ENCODE assay signal across 9 cellular contexts in genomic region chr9:650362-650761, GRCh38.
DNase-seq lines count a peak whose midpoint lies in the region; ATAC-seq and TF ChIP-seq lines count a peak whose summit lies in the region.
"Had no signal": no experiment of that assay in that cellular context is flagged by ENCODE, and none has a peak within 500 bp of the region (broad histone marks: within the 10 kb centered on the region; RNA-seq: fewer than 3 reads in every experiment).

No MANE protein-coding gene starts in this region.

- no peak overlapping the region for H2AFZ ChIP-seq in MM.1S (ENCODE audit: low read length)

- H3K9me3 ChIP-seq in MM.1S (replicated peaks; ENCODE audit: insufficient read depth, low read length) = no peaks in the 10 kb centered on the region

- H3K27me3 Mint-ChIP-seq in central memory CD8-positive, alpha-beta T cell = no peaks in the 10 kb centered on the region
- no peaks in the 10 kb centered on the region for H3K27me3 Mint-ChIP-seq in naive B cell

- H3K4me3 ChIP-seq in MM.1S (ENCODE audit: low read length) = no peak overlapping the region

- peak overlapping the region; percentile 37 for H3K4me2 ChIP-seq in MM.1S (ENCODE audit: low read depth, low read length)

- no peak for TF ChIP-seq CTCF in MM.1S (IDR thresholded peaks at IDR 0.05; ENCODE audit: low read length)

- peaks cover 15% of the 10 kb centered on the region; the same call in 1 of the 2 replicates for H3K79me2 ChIP-seq in MM.1S (ENCODE audit: low read length)

- H3K9me2 ChIP-seq in MM.1S (replicated peaks; ENCODE audit: insufficient read depth, low read length) = no peaks in the 10 kb centered on the region

- peak; percentile 35 for DNase-seq in Daoy (ENCODE audit: low read depth)
- no peak for DNase-seq in MM.1S
- no peak for DNase-seq in central memory CD8-positive, alpha-beta T cell (ENCODE audit: low spot score in 2 of 2)
- DNase-seq in naive B cell = no peak
- no peak for DNase-seq in NCI-H1092 treated with DMSO at 0.1 percent for 48 hours (lab: John Stamatoyannopoulos, UW)
- DNase-seq in head of caudate nucleus = no peak
- DNase-seq in stimulated activated CD4-positive, alpha-beta T cell treated with anti-CD3 and anti-CD28 coated beads, Interleukin-1b, Interleukin-23, amount 100 ng/mL, for 48 hours = no peak
- DNase-seq: central memory CD4-positive, alpha-beta T cell had no signal

- H3K27me3 ChIP-seq in MM.1S (replicated peaks; ENCODE audit: insufficient read depth, low read length) = no peaks in the 10 kb centered on the region

- H3K9ac ChIP-seq in MM.1S (ENCODE audit: low read length) = no peak overlapping the region

- no peaks in the 10 kb centered on the region for H3K36me3 ChIP-seq in MM.1S (replicated peaks; ENCODE audit: insufficient read depth, low read length)

- peak overlapping the region; percentile 60 for H3K4me3 Mint-ChIP-seq in central memory CD8-positive, alpha-beta T cell
- H3K4me3 Mint-ChIP-seq in naive B cell = peak overlapping the region; percentile 51 to 89 (median 71)

- H3K4me1 ChIP-seq in MM.1S (ENCODE audit: low read length) = peaks cover 34% of the 10 kb centered on the region

- intact Hi-C loops in head of caudate nucleus (cut with DNase I) = no loop called here

- no peak overlapping the region for H3K27ac ChIP-seq in MM.1S (ENCODE audit: low read length)

- peak; percentile 36 for ATAC-seq in central memory CD8-positive, alpha-beta T cell (replicated peaks; ENCODE audit: extremely low read depth, poor library complexity, severe bottlenecking)
- ATAC-seq in naive B cell (ENCODE audit: low read depth in 2 of 2) (peak; percentile 68 to 85), HG02759 (IDR thresholded peaks at IDR 0.05; ENCODE audit: unreplicated experiment) (no peak)

- peaks cover 14% of the 10 kb centered on the region for H3K4me1 Mint-ChIP-seq in central memory CD8-positive, alpha-beta T cell
- H3K4me1 Mint-ChIP-seq in naive B cell = peaks cover 19 to 70% (median 47%) of the 10 kb centered on the region in 3 donors

- H4K20me1 ChIP-seq in MM.1S (ENCODE audit: insufficient read depth, low read length) = no peaks in the 10 kb centered on the region

- peaks cover 19% of the 10 kb centered on the region for H3F3A ChIP-seq in MM.1S (ENCODE audit: insufficient read depth, low read length)

- H3K27ac Mint-ChIP-seq in central memory CD8-positive, alpha-beta T cell (ENCODE audit: low read depth) = peak overlapping the region; percentile 68
- H3K27ac Mint-ChIP-seq in naive B cell = peak overlapping the region; percentile 4 to 90 (median 77)

- H3K9me3 Mint-ChIP-seq in central memory CD8-positive, alpha-beta T cell = no peaks in the 10 kb centered on the region
- no peaks in the 10 kb centered on the region for H3K9me3 Mint-ChIP-seq in naive B cell

- no peaks in the 10 kb centered on the region for H3K36me3 Mint-ChIP-seq in central memory CD8-positive, alpha-beta T cell (ENCODE audit: insufficient read depth)
- no peaks in the 10 kb centered on the region for H3K36me3 Mint-ChIP-seq in naive B cell
